Comparison of ENCODE assay signal across 2 cellular contexts in the genomic region with DNA sequence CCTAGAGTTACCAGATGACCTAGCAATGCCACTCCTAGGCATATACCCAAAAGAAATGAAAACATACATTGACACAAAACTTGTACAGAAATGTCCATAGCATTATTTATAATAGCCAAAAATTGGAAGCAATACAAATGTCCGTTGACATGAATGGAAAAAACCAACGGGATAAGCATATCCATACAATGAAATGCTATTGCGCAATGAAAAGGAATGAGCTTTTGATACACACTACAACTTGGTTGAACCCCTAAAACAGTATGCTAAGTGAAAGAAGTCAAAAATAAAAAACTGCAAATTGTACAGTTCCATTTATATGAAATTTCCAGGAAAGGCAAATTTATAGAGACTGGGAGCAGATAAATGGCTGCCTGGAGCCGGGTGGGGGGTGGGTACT.
TF ChIP-seq lines count a peak whose summit lies in the region.

No MANE protein-coding gene starts in this region.

TF ChIP-seq in HepG2, 621 proteins besides CTCF, POLR2A, EP300 and RAD21 (continued from another document):
- TF ChIP-seq, protein P1, sequence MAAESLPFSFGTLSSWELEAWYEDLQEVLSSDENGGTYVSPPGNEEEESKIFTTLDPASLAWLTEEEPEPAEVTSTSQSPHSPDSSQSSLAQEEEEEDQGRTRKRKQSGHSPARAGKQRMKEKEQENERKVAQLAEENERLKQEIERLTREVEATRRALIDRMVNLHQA (CRISPR knock-in tag; IDR thresholded peaks at IDR 0.05), result no peak
- peak; percentile 86 for TF ChIP-seq CEBPG (CRISPR knock-in tag; IDR thresholded peaks at IDR 0.05)

TF ChIP-seq in Ishikawa, 13 proteins besides CTCF, POLR2A, EP300 and RAD21 (continued from another document):
- no peak for TF ChIP-seq MAX (IDR thresholded peaks at IDR 0.05)
- TF ChIP-seq, protein P2, sequence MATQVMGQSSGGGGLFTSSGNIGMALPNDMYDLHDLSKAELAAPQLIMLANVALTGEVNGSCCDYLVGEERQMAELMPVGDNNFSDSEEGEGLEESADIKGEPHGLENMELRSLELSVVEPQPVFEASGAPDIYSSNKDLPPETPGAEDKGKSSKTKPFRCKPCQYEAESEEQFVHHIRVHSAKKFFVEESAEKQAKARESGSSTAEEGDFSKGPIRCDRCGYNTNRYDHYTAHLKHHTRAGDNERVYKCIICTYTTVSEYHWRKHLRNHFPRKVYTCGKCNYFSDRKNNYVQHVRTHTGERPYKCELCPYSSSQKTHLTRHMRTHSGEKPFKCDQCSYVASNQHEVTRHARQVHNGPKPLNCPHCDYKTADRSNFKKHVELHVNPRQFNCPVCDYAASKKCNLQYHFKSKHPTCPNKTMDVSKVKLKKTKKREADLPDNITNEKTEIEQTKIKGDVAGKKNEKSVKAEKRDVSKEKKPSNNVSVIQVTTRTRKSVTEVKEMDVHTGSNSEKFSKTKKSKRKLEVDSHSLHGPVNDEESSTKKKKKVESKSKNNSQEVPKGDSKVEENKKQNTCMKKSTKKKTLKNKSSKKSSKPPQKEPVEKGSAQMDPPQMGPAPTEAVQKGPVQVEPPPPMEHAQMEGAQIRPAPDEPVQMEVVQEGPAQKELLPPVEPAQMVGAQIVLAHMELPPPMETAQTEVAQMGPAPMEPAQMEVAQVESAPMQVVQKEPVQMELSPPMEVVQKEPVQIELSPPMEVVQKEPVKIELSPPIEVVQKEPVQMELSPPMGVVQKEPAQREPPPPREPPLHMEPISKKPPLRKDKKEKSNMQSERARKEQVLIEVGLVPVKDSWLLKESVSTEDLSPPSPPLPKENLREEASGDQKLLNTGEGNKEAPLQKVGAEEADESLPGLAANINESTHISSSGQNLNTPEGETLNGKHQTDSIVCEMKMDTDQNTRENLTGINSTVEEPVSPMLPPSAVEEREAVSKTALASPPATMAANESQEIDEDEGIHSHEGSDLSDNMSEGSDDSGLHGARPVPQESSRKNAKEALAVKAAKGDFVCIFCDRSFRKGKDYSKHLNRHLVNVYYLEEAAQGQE (IDR thresholded peaks at IDR 0.05; ENCODE audit: low read depth), result no peak
- TF ChIP-seq FOXM1 (IDR thresholded peaks at IDR 0.05; ENCODE audit: borderline replicate concordance, low read depth), result no peak
- TF ChIP-seq CEBPB (IDR thresholded peaks at IDR 0.05), result peak; percentile 92
- TF ChIP-seq EGR1 (IDR thresholded peaks at IDR 0.05), result no peak
- TF ChIP-seq CREB1 (IDR thresholded peaks at IDR 0.05; ENCODE audit: low read depth), result no peak
